8 cellular contexts compared by ENCODE assay signal in genomic region chr9:32526042-32526706, GRCh38. TPM values are rescaled to one million over a fixed set of nuclear protein-coding genes. Genes with fewer than 3 reads are reported as not detected.
DNase-seq lines count a peak whose midpoint lies in the region; ATAC-seq and TF ChIP-seq lines count a peak whose summit lies in the region.

TSS of gene RIGI (minus strand) at chr9:32526196. CDS start at chr9:32526166, 30 bp downstream.

- intact Hi-C loops in left lung (cut with DNase I) = no loop called here

- peaks cover 0 to 31% of the 10 kb centered on the region in 2 donors for H3K4me1 ChIP-seq in left lung

- H3K9me3 ChIP-seq in left lung = no peaks in the 10 kb centered on the region

- H3K27me3 ChIP-seq in left lung = no peaks in the 10 kb centered on the region

- DNase-seq in Ammon's horn (ENCODE audit: low spot score) = peak; percentile 92
- peak; percentile 82 for DNase-seq in NCI-H460 (ENCODE audit: extremely low read depth, low read depth)
- peak; percentile 80 for DNase-seq in activated CD4-positive, alpha-beta T cell treated with anti-CD3 and anti-CD28 coated beads for 48 hours
- DNase-seq in dedifferentiated amniotic fluid mesenchymal stem cell (ENCODE audit: extremely low spot score) = peak; percentile 94
- DNase-seq in left lung = peak; percentile 95 to 97
- peak; percentile 55 to 67 for DNase-seq in stimulated activated CD4-positive, alpha-beta T cell treated with anti-CD3 and anti-CD28 coated beads, Interleukin-2, amount 100 ng/mL, for 48 hours

- peak within 1 kb of the TSS; percentile 86 to 87 for H3K27ac ChIP-seq in left lung

- peak; percentile 29 to 40 for TF ChIP-seq CTCF in left lung (IDR thresholded peaks at IDR 0.05)

- H3K4me3 ChIP-seq in left lung = peak within 1 kb of the TSS; percentile 66 to 79

- ATAC-seq in GM19035 (IDR thresholded peaks at IDR 0.05; ENCODE audit: unreplicated experiment) = peak; percentile 68
- ATAC-seq in HG03354 (IDR thresholded peaks at IDR 0.05; ENCODE audit: poor library complexity, severe bottlenecking, unreplicated experiment) = peak; percentile 78
- ATAC-seq in left lung = peak; percentile 96

- no peaks in the 10 kb centered on the region for H3K36me3 ChIP-seq in left lung

RNA-seq across cellular contexts. Expression of gene RIGI, which starts in this region (rescaled TPM):
- 5.5 and 7.0 TPM in 2 replicates for total RNA-seq in NCI-H460 (2014; rRNA removed; shearing (Covaris generic))
- polyA plus RNA-seq in NCI-H460 (2014; cell fraction: nucleus; rRNA removed) = 2.6 and 4.1 TPM in 2 replicates
- total RNA-seq in left lung = 10 to 100 TPM; 13.7 to 15.6 TPM

Comparison
In these comparisons a context has a peak if more than half of its experiments do, and no peak if none do; other contexts are left out.
1. Peak in every context shown above with its lines: DNase-seq, ATAC-seq, H3K4me3 ChIP-seq and H3K27ac ChIP-seq.